8 cellular contexts compared by ENCODE assay signal in genomic region chr12:38907171-38907923, GRCh38. TPM values are rescaled to one million over a fixed set of nuclear protein-coding genes. Genes with fewer than 3 reads are reported as not detected.
DNase-seq lines count a peak whose midpoint lies in the region; ATAC-seq, FAIRE-seq and TF ChIP-seq lines count a peak whose summit lies in the region.

No MANE protein-coding gene starts in this region.

- FAIRE-seq in GM12891 (lab: Jason Lieb, UNC): no peak

- ATAC-seq in SK-N-SH treated with all-trans-retinoic acid at 6 μM for 48 hours (no peak), HG03175 (IDR thresholded peaks at IDR 0.05; ENCODE audit: unreplicated experiment) (no peak)

- TF ChIP-seq POLR2A in sigmoid colon (IDR thresholded peaks at IDR 0.05) (no peak), GM12891 (IDR thresholded peaks at IDR 0.05; ENCODE audit: low read depth, low read length) (no peak)

- H3K27me3 ChIP-seq in sigmoid colon: no peaks in the 10 kb centered on the region

- TF ChIP-seq CTCF in GM13977 (IDR thresholded peaks at IDR 0.05; ENCODE audit: extremely low read depth, insufficient read depth, missing control alignments) (no peak), fibroblast of pulmonary artery (IDR thresholded peaks at IDR 0.05; ENCODE audit: low read length, missing control alignments) (no peak), sigmoid colon (IDR thresholded peaks at IDR 0.05) (no peak)

- in situ Hi-C loops in GM13977 (cut with MboI; ENCODE audit: low pct_unique_long_range_greater_than_20kb, low sequenced_read_pairs, unreplicated experiment): loop anchor here (10.0 to 25.0 kb wide), 3 partner anchors 133 to 570 kb away; no protein-coding TSS in a partner anchor

- DNase-seq in GM13977 (ENCODE audit: low spot score) (peak; percentile 21), fibroblast of pulmonary artery (ENCODE audit: low read depth) (no peak), sigmoid colon (no peak), cortex of kidney (lab: John Stamatoyannopoulos, UW) (no peak), NCI-H510A (lab: John Stamatoyannopoulos, UW) (no peak), GM12891 (ENCODE audit: insufficient read length, low spot score) (no peak)

- no peaks in the 10 kb centered on the region for H3K36me3 ChIP-seq in sigmoid colon

- intact Hi-C loops in sigmoid colon (cut with DNase I): loop anchor here (5.0 kb wide), 2 partner anchors 195 to 590 kb away; partner anchors contain the start of gene ALG10B

- H3K27ac ChIP-seq in sigmoid colon: peak overlapping the region; percentile 91 to 92 (median 91)

- TF ChIP-seq EP300 in sigmoid colon (IDR thresholded peaks at IDR 0.05): no peak

- H3K4me1 ChIP-seq in sigmoid colon: peaks cover 0 to 15% (median 7%) of the 10 kb centered on the region in 4 donors

- WGBS in sigmoid colon, 2 donors: 67 to 78% methylated on average over 6 of the region's 6 CpGs

- H3K4me3 ChIP-seq in fibroblast of pulmonary artery (replicated peaks; ENCODE audit: low read depth, low read length): peak overlapping the region; percentile 79
- peak overlapping the region; percentile 56 to 73 (median 70) for H3K4me3 ChIP-seq in sigmoid colon

- H3K9me3 ChIP-seq in sigmoid colon: no peaks in the 10 kb centered on the region

TF ChIP-seq in SK-N-SH treated with all-trans-retinoic acid at 6 μM for 48 hours, 23 proteins besides CTCF, POLR2A, EP300 and RAD21:
- no peak for TF ChIP-seq GLIS3 (CRISPR knock-in tag; IDR thresholded peaks at IDR 0.05)
- 0 out of 2 replicates have a peak, but pooled peaks have one; percentile 7 for TF ChIP-seq ISL1 (CRISPR knock-in tag; IDR thresholded peaks at IDR 0.05)
- no peak for TF ChIP-seq OSR1 (CRISPR knock-in tag; IDR thresholded peaks at IDR 0.05)
- no peak for TF ChIP-seq ZNF70 (CRISPR knock-in tag; IDR thresholded peaks at IDR 0.05)

TF ChIP-seq in GM12891, 5 proteins besides CTCF, POLR2A, EP300 and RAD21:
- TF ChIP-seq TAF1 (IDR thresholded peaks at IDR 0.05; ENCODE audit: low read depth, low read length) (no peak), PAX5 (IDR thresholded peaks at IDR 0.05; ENCODE audit: insufficient read depth, low read length, severe bottlenecking) (no peak), POU2F2 (IDR thresholded peaks at IDR 0.05; ENCODE audit: low read depth, low read length) (no peak), POLR2AphosphoS5 (IDR thresholded peaks at IDR 0.05; ENCODE audit: low read depth, low read length) (no peak), SPI1 (IDR thresholded peaks at IDR 0.05; ENCODE audit: low read depth, low read length) (no peak)

RNA-seq across cellular contexts. Expression of gene CPNE8, which starts 2.0 kb away (rescaled TPM):
- total RNA-seq in sigmoid colon: 10 to 100 TPM; 11.9 to 27.7 (median 21.6) TPM
- polyA plus RNA-seq in sigmoid colon: 10 to 100 TPM; 10.5 to 15.7 (median 13.2) TPM
- polyA plus RNA-seq in GM12891 (2012; ENCODE audit: low read depth, missing spikeins): 4.9 TPM
